In the genomic region with DNA sequence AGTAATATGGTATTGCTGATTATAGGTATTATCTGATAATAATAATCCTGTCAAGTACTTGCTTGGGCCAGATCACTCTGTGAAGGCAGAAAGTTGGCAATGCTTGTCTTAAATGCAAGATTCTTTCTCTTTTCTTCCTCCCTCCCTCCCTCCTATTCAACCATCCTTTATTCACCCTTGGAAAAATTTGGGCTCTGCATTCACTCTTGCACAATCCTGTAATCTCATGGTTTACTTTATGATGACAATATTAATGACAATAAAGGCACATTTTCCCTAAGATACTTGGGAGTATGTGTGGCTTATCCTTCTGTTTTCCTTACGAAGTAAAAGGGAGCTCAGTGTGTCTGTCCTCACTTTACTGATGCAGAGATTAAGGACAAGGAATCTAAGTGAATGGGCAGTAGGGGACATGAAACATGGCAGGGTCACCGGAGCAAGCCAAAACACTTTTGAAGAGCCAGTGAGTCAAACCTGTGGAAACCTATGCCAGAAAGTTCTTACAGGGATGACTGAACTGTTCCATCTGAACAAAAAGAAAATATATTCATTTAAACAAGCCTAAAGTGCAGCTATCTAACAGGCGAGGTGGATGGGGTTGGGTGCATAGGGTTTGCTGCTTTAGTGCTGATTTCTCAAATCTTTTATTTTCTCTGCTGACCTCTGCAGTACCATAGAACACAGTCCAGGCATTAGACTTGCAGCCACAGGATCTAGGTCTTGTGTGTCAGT, we compare ENCODE assay signal across 19 cellular contexts. TPM values are rescaled to one million over a fixed set of nuclear protein-coding genes. Genes with fewer than 3 reads are reported as not detected.
A peak's percentile ranks its signal among the peaks of the same experiment; 100 is the strongest.
DNase-seq lines count a peak whose midpoint lies in the region; ATAC-seq and TF ChIP-seq lines count a peak whose summit lies in the region.
"Had no signal": no experiment of that assay in that cellular context is flagged by ENCODE, and none has a peak within 500 bp of the region (broad histone marks: within the 10 kb centered on the region; RNA-seq: fewer than 3 reads in every experiment).

No MANE protein-coding gene starts in this region.

- H3K4me2 ChIP-seq in IMR-90 (ENCODE audit: low read depth, low read length) (peak overlapping the region; percentile 59; the same call in 1 of the 2 replicates), neuronal stem cell (ENCODE audit: insufficient read depth, low read length, poor library complexity, severe bottlenecking) (no peak overlapping the region)
- H3K4me2 ChIP-seq: hepatocyte, SK-N-SH had no signal

- H3K4me1 Mint-ChIP-seq in CD4-positive, alpha-beta memory T cell: peaks cover 62 to 91% (median 80%) of the 10 kb centered on the region in 4 donors
- H3K4me1 Mint-ChIP-seq in activated naive CD8-positive, alpha-beta T cell (ENCODE audit: low read depth): peaks cover 81% of the 10 kb centered on the region

- peaks cover 24 to 30% of the 10 kb centered on the region in 2 donors for H3K36me3 Mint-ChIP-seq in CD4-positive, alpha-beta memory T cell
- peaks cover 13% of the 10 kb centered on the region for H3K36me3 Mint-ChIP-seq in activated naive CD8-positive, alpha-beta T cell

- WGBS in IMR-90 (ENCODE audit: extremely low coverage in 2 of 2, insufficient read length in 1 of 2), 2 experiments: no CpG with 5 or more reads among the region's 3 CpGs
- WGBS in neuronal stem cell (ENCODE audit: extremely low coverage in 2 of 2, insufficient read length in 2 of 2, insufficient replicate concordance in 1 of 2), 2 donors: no CpG with 5 or more reads among the region's 3 CpGs
- 75% methylated on average over 3 of the region's 3 CpGs for WGBS in suprapubic skin

- peak overlapping the region; percentile 44 to 47 for H3K4me3 ChIP-seq in CD4-positive, alpha-beta memory T cell (ENCODE audit: low read length in 2 of 2)
- H3K4me3 ChIP-seq in IMR-90 (ENCODE audit: insufficient read depth, low read depth, low read length): no peak overlapping the region
- H3K4me3 ChIP-seq in neuronal stem cell (ENCODE audit: low read length in 2 of 2): no peak overlapping the region
- no peak overlapping the region for H3K4me3 ChIP-seq in suprapubic skin
- H3K4me3 ChIP-seq: hepatocyte, K562, ovary, transverse colon had no signal

- H2BK15ac ChIP-seq in IMR-90 (ENCODE audit: low read depth, low read length) (no peak overlapping the region), neuronal stem cell (ENCODE audit: low read length) (no peak overlapping the region)

- no peak overlapping the region for H3K14ac ChIP-seq in IMR-90 (replicated peaks; ENCODE audit: low read depth, low read length)
- H3K14ac ChIP-seq in neuronal stem cell (ENCODE audit: low read length): no peak overlapping the region

- 0 out of 2 replicates have a peak overlapping the region, but pooled peaks have one; percentile 53 for H3K23ac ChIP-seq in IMR-90 (ENCODE audit: low read depth, low read length)
- H3K23ac ChIP-seq in neuronal stem cell (ENCODE audit: low read depth, low read length, poor library complexity): no peak overlapping the region

- TF ChIP-seq RAD21 in IMR-90 (IDR thresholded peaks at IDR 0.05; ENCODE audit: low read length): no peak

- DNase-seq in CD4-positive, alpha-beta memory T cell: no peak
- DNase-seq in IMR-90 (no peak), neuronal stem cell (ENCODE audit: low spot score) (no peak), suprapubic skin (ENCODE audit: low spot score in 2 of 2) (no peak)
- DNase-seq in stimulated activated CD4-positive, alpha-beta T cell treated with anti-CD3 and anti-CD28 coated beads, Interleukin-4, amount 100 ng/mL, for 1 hour: no peak
- DNase-seq: amniotic stem cell, C1 segment of cervical spinal cord, DMS79 treated with DMSO at 0.1 percent for 48 hours, NCI-H1048, NCI-H2081, NCI-H526, ovary, SK-N-SH, transverse colon had no signal

- H3K4me1 ChIP-seq in CD4-positive, alpha-beta memory T cell (ENCODE audit: insufficient read depth, low read length): peaks cover 92% of the 10 kb centered on the region
- H3K4me1 ChIP-seq in IMR-90 (ENCODE audit: control insufficient read depth, insufficient read depth, low read length): peaks cover 4% of the 10 kb centered on the region; the same call in 1 of the 2 replicates
- peaks cover 0 to 2% of the 10 kb centered on the region in 2 donors for H3K4me1 ChIP-seq in neuronal stem cell (ENCODE audit: control insufficient read depth in 2 of 2, insufficient read depth in 1 of 2, low read depth in 1 of 2, low read length in 2 of 2)
- H3K4me1 ChIP-seq in suprapubic skin: no peaks in the 10 kb centered on the region

- H3K9me1 ChIP-seq in IMR-90 (ENCODE audit: insufficient read depth, low read length): no peaks in the 10 kb centered on the region

- H2BK5ac ChIP-seq in IMR-90 (ENCODE audit: low read depth, low read length, poor library complexity, severe bottlenecking) (no peak overlapping the region), neuronal stem cell (ENCODE audit: low read length) (no peak overlapping the region)

- CTCF ChIA-PET in CD4-positive, alpha-beta memory T cell (lab: Charles Lee; ENCODE audit: partially characterized antibody): interaction anchor here (1.1 to 12.2 kb wide), 9 partner anchors 9 to 68 kb away, joined by 3 to 333 read pairs (median 6); a partner anchor contains a TSS
- CTCF ChIA-PET in IMR-90 (lab: Yijun Ruan, JAX): no interaction called here

- no TSS peak for BruUV-seq in IMR-90 (replicated peaks; lab: Mats Ljungman, UMichigan)

- no peaks in the 10 kb centered on the region for H3K27me3 ChIP-seq in CD4-positive, alpha-beta memory T cell (ENCODE audit: insufficient read depth, low read length)
- H3K27me3 ChIP-seq in IMR-90 (ENCODE audit: control insufficient read depth, insufficient read depth, low read length) (peaks cover 1% of the 10 kb centered on the region; the same call in 1 of the 2 replicates), neuronal stem cell (ENCODE audit: control insufficient read depth in 3 of 3, insufficient read depth in 3 of 3, low read depth in 1 of 3, low read length in 3 of 3) (no peaks in the 10 kb centered on the region), suprapubic skin (no peaks in the 10 kb centered on the region)
- H3K27me3 ChIP-seq: hepatocyte, ovary, transverse colon had no signal

- H3K27ac ChIP-seq in CD4-positive, alpha-beta memory T cell (ENCODE audit: low read depth, low read length): peak overlapping the region; percentile 51
- H3K27ac ChIP-seq in IMR-90 (ENCODE audit: insufficient read depth, low read length): no peak overlapping the region; the same call in 1 of the 2 replicates
- no peak overlapping the region for H3K27ac ChIP-seq in neuronal stem cell (replicated peaks; ENCODE audit: low read length)
- H3K27ac ChIP-seq in suprapubic skin: no peak overlapping the region
- H3K27ac ChIP-seq: hepatocyte, ovary had no signal

- H4K91ac ChIP-seq in IMR-90 (ENCODE audit: insufficient read depth, low read depth, low read length): no peak overlapping the region
- no peak overlapping the region for H4K91ac ChIP-seq in neuronal stem cell (ENCODE audit: low read depth, low read length, poor library complexity)

- no peak for ATAC-seq in IMR-90 (ENCODE audit: low read depth)
- no peak for ATAC-seq in GM18858 (IDR thresholded peaks at IDR 0.05; ENCODE audit: unreplicated experiment)
- ATAC-seq: K562, Panc1 had no signal

- H3K9me3 Mint-ChIP-seq in CD4-positive, alpha-beta memory T cell: peaks cover 3 to 27% (median 13%) of the 10 kb centered on the region in 8 donors
- H3K9me3 Mint-ChIP-seq in activated naive CD8-positive, alpha-beta T cell (ENCODE audit: low read depth): peaks cover 15% of the 10 kb centered on the region

- no peak overlapping the region for H3K18ac ChIP-seq in IMR-90 (ENCODE audit: low read depth, low read length)
- H3K18ac ChIP-seq in neuronal stem cell (ENCODE audit: low read length): no peak overlapping the region

- TF ChIP-seq POLR2A in IMR-90 (IDR thresholded peaks at IDR 0.05; ENCODE audit: low read depth, low read length): no peak
- no peak for TF ChIP-seq POLR2A in suprapubic skin (IDR thresholded peaks at IDR 0.05)

- H3K9me3 ChIP-seq in CD4-positive, alpha-beta memory T cell (ENCODE audit: control insufficient read depth in 1 of 2, low read length in 2 of 2): peaks cover 0 to 4% of the 10 kb centered on the region in 2 donors
- H3K9me3 ChIP-seq in IMR-90 (ENCODE audit: control insufficient read depth, insufficient read depth, low read length) (peaks cover 2% of the 10 kb centered on the region; the same call in 1 of the 2 replicates), neuronal stem cell (replicated peaks in 1 of 2; ENCODE audit: control insufficient read depth in 2 of 2, insufficient read depth in 1 of 2, low read depth in 1 of 2, low read length in 2 of 2) (peaks cover 0 to 5% of the 10 kb centered on the region in 2 donors), suprapubic skin (peaks cover 5% of the 10 kb centered on the region)
- H3K9me3 ChIP-seq: ovary had no signal

- TF ChIP-seq EP300 in suprapubic skin (IDR thresholded peaks at IDR 0.05): no peak

- H3K4me3 Mint-ChIP-seq in CD4-positive, alpha-beta memory T cell: peak overlapping the region in 7 of 8 donors; percentile 56 to 90 (median 83)
- peak overlapping the region; percentile 84 for H3K4me3 Mint-ChIP-seq in activated naive CD8-positive, alpha-beta T cell

- H3K27ac Mint-ChIP-seq in CD4-positive, alpha-beta memory T cell: peak overlapping the region; percentile 84 to 97 (median 95)
- peak overlapping the region; percentile 95 for H3K27ac Mint-ChIP-seq in activated naive CD8-positive, alpha-beta T cell

- H2BK20ac ChIP-seq in IMR-90 (ENCODE audit: low read depth, low read length): no peak overlapping the region

- dilution Hi-C loops in IMR-90 (cut with HindIII; ENCODE audit: low sequenced_read_pairs, unreplicated experiment): no loop called here

- H3K36me3 ChIP-seq in CD4-positive, alpha-beta memory T cell (ENCODE audit: insufficient read depth, low read length): no peaks in the 10 kb centered on the region
- no peaks in the 10 kb centered on the region for H3K36me3 ChIP-seq in IMR-90 (ENCODE audit: control insufficient read depth, insufficient read depth, low read length)
- H3K36me3 ChIP-seq in neuronal stem cell (replicated peaks in 1 of 2; ENCODE audit: control insufficient read depth in 2 of 2, insufficient read depth in 2 of 2, low read length in 2 of 2): no peaks in the 10 kb centered on the region
- H3K36me3 ChIP-seq in suprapubic skin: no peaks in the 10 kb centered on the region
- H3K36me3 ChIP-seq: ovary, transverse colon had no signal

- H2AFZ ChIP-seq in IMR-90 (replicated peaks; ENCODE audit: low read length, poor library complexity) (no peak overlapping the region), neuronal stem cell (ENCODE audit: low read length) (no peak overlapping the region)
- H2AFZ ChIP-seq: hepatocyte had no signal

- H3K56ac ChIP-seq in IMR-90 (ENCODE audit: extremely low read depth, insufficient read depth, low read length): no peak overlapping the region

- H3K4ac ChIP-seq in IMR-90 (ENCODE audit: low read depth, low read length) (no peak overlapping the region), neuronal stem cell (ENCODE audit: low read length) (no peak overlapping the region)

- H3K9ac ChIP-seq in IMR-90 (ENCODE audit: low read depth, low read length) (no peak overlapping the region), neuronal stem cell (ENCODE audit: low read depth, low read length, poor library complexity) (no peak overlapping the region)
- H3K9ac ChIP-seq: SK-N-SH had no signal

- no peaks in the 10 kb centered on the region for H4K20me1 ChIP-seq in IMR-90 (ENCODE audit: insufficient read depth, low read length)

- H2AK9ac ChIP-seq in IMR-90 (replicated peaks; ENCODE audit: low read depth, low read length, poor library complexity): no peak overlapping the region

- no peaks in the 10 kb centered on the region for H3K27me3 Mint-ChIP-seq in CD4-positive, alpha-beta memory T cell
- H3K27me3 Mint-ChIP-seq in activated naive CD8-positive, alpha-beta T cell: no peaks in the 10 kb centered on the region

- no peak overlapping the region for H2BK12ac ChIP-seq in neuronal stem cell (ENCODE audit: low read length)

- H4K8ac ChIP-seq in IMR-90 (ENCODE audit: low read depth in 2 of 2, low read length in 2 of 2): no peak overlapping the region
- no peak overlapping the region for H4K8ac ChIP-seq in neuronal stem cell (ENCODE audit: low read depth, low read length)

- intact Hi-C loops in CD4-positive, alpha-beta memory T cell (cut with micrococcal nuclease): no loop called here
- intact Hi-C loops in IMR-90 (cut with micrococcal nuclease): no loop called here

- peak overlapping the region; percentile 48; the same call in 1 of the 2 replicates for H4K5ac ChIP-seq in IMR-90 (ENCODE audit: low read depth, low read length)

- H2AK5ac ChIP-seq in IMR-90 (ENCODE audit: low read depth, low read length) (no peak overlapping the region), neuronal stem cell (ENCODE audit: low read depth, low read length) (no peak overlapping the region)

- POLR2A ChIA-PET in CD4-positive, alpha-beta memory T cell (lab: Charles Lee; ENCODE audit: partially characterized antibody): interaction anchor here (1.0 to 31.1 kb wide), 17 partner anchors 12 to 94 kb away, joined by 3 to 1351 read pairs (median 11); a partner anchor contains a TSS
- POLR2A ChIA-PET in IMR-90 (lab: Charles Lee; ENCODE audit: unreplicated experiment): no interaction called here

- no peak overlapping the region for H2BK120ac ChIP-seq in IMR-90 (ENCODE audit: low read depth, low read length)
- peak overlapping the region; percentile 82 for H2BK120ac ChIP-seq in neuronal stem cell (ENCODE audit: low read depth, low read length)

- no peaks in the 10 kb centered on the region for H3K79me1 ChIP-seq in IMR-90 (ENCODE audit: low read depth in 1 of 2, low read length in 2 of 2)
- no peaks in the 10 kb centered on the region for H3K79me1 ChIP-seq in neuronal stem cell (ENCODE audit: low read depth, low read length)

- in situ Hi-C loops in IMR-90 (cut with MboI; ENCODE audit: low sequenced_read_pairs): no loop called here

- TF ChIP-seq CTCF in IMR-90 (conservative IDR thresholded peaks at IDR 0.05; ENCODE audit: low read depth, low read length): no peak
- no peak for TF ChIP-seq CTCF in suprapubic skin (IDR thresholded peaks at IDR 0.05)

RNA-seq across cellular contexts. Expression of a gene that starts 14.6 kb away (rescaled TPM):
- total RNA-seq in CD4-positive, alpha-beta memory T cell: 100 to 1,000 TPM; 420 to 432 TPM
- 100 to 1,000 TPM; 431 to 458 TPM for polyA plus RNA-seq in CD4-positive, alpha-beta memory T cell
- total RNA-seq in IMR-90 (2012; rRNA removed) (0.83 and 1.1 TPM in 2 replicates), suprapubic skin (10 to 100 TPM in 3 of 4 donors, 1 to 10 TPM in 1; 3.8 to 12.8 (median 11.4) TPM)
- 0.87 and 1.2 TPM in 2 replicates for polyA plus RNA-seq in IMR-90 (2012; rRNA removed)
- polyA plus RNA-seq in IMR-90 (2012; cell fraction: cytosol; rRNA removed): 0.71 and 0.74 TPM in 2 replicates
- polyA plus RNA-seq in IMR-90 (2012; cell fraction: nucleus; rRNA removed; ENCODE audit: low replicate concordance): 0.82 and 2.2 TPM in 2 replicates
- polyA plus RNA-seq in neuronal stem cell (2013, experiment 1 of 2): 3.1 TPM
- 3.3 TPM for polyA plus RNA-seq in neuronal stem cell (2013, experiment 2 of 2)

Comparison
In these comparisons a context has a peak if more than half of its experiments do, and no peak if none do; other contexts are left out.
1. H3K4me3 ChIP-seq: peak in CD4-positive, alpha-beta memory T cell (2 of 2); none in IMR-90 (single experiment), neuronal stem cell (0 of 2) and suprapubic skin (single experiment).
2. RNA of a gene that starts 14.6 kb away (total RNA-seq): 420 to 432 TPM in CD4-positive, alpha-beta memory T cell; 3.8 to 12.8 TPM in suprapubic skin and 0.83 to 1.1 TPM in IMR-90; every median in the first group is over 10 times any median in the second.